ENCODE assay signal across 8 cellular contexts in the genomic region with DNA sequence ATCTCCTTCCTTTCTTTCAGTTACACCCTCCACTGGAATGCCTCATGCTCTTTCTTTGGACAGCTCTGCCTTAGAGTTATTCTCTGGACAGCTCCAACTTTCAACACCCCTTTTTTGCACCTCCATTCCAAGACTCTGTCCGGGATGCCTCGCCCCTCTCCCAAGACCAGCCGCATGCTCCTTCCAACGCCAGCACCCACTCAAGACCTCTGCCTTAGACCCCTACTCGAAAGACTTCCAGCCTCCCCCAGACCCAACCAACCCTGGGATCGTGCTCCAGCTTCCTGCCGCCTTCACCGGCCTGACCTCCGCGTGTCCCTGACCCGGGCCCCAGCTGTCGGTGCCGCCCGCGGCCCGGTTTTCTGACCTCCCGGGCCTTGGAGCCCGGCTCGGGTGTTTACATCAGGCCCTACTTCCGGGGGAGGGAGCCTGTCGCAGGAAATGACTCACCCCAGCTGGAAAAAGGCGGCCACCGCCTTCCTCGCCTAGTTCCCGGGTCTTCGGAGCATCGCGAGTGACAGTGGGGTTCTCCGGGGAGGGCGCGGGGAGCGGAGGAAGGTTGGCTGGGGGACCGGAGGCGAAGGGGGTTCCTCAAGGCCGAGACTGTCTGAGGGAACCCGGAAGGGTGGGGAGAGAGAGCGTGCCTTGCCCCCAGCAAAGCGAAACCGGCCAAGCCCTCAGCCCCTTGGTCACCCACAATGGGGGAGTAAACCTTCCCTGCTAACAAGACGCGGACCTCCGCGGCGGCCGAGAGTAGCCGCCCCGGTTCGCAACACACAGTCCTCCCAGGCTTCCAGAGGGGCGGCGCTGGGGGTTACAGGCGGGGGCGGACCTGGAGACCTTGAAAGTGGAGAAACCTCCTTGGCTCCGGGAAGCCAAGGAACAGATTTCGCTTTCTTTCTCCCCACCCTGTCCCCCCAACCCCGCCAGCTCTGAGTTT.
A peak's percentile ranks its signal among the peaks of the same experiment; 100 is the strongest.
DNase-seq lines count a peak whose midpoint lies in the region; ATAC-seq, FAIRE-seq and TF ChIP-seq lines count a peak whose summit lies in the region.

A gene (minus strand): TSS at position 399 of the 940 bp plus-strand sequence. CDS start 1,792 bp downstream, outside the sequence.

- ATAC-seq in DND-41 (ENCODE audit: insufficient read depth, low read depth): peak; percentile 91
- no peak for ATAC-seq in HG03457 (IDR thresholded peaks at IDR 0.05; ENCODE audit: unreplicated experiment)

- peak within 1 kb of the TSS; percentile 70 for H2AFZ ChIP-seq in DND-41 (ENCODE audit: low read depth, low read length)

- peaks cover 31% of the 10 kb centered on the region for H3K36me3 ChIP-seq in DND-41 (ENCODE audit: insufficient read depth, low read length)

- H3K9ac ChIP-seq in DND-41 (ENCODE audit: low read depth, low read length): peak within 1 kb of the TSS; percentile 92

- H3K4me2 ChIP-seq in DND-41 (ENCODE audit: insufficient read depth, low read length): peak within 1 kb of the TSS; percentile 76

- H4K20me1 ChIP-seq in DND-41 (ENCODE audit: insufficient read depth, low read length): no peaks in the 10 kb centered on the region

- H3K4me3 ChIP-seq in DND-41 (ENCODE audit: low read depth in 1 of 2, low read length in 2 of 2): peak within 1 kb of the TSS; percentile 46 to 81
- H3K4me3 ChIP-seq in NB4 (ENCODE audit: low read depth, low read length): peak within 1 kb of the TSS; percentile 50
- H3K4me3 ChIP-seq in astrocyte of the cerebellum (ENCODE audit: low read depth, low read length): peak within 1 kb of the TSS; percentile 63

- no peaks in the 10 kb centered on the region for H3K27me3 ChIP-seq in DND-41 (ENCODE audit: insufficient read depth, low read length, poor library complexity)

- peak; percentile 71 for TF ChIP-seq POLR2A in H54 (IDR thresholded peaks at IDR 0.05; ENCODE audit: low read depth, low read length)
- no peak for TF ChIP-seq POLR2A in NB4 (IDR thresholded peaks at IDR 0.05; ENCODE audit: extremely low read depth, insufficient read length)

- peaks cover 13% of the 10 kb centered on the region for H3K79me2 ChIP-seq in DND-41 (ENCODE audit: insufficient read depth, low read length)

- H3K27ac ChIP-seq in DND-41 (ENCODE audit: low read length): peak within 1 kb of the TSS; percentile 79

- in situ Hi-C loops in astrocyte of the cerebellum (cut with HindIII; ENCODE audit: low sequenced_read_pairs): no loop called here

- no peak for TF ChIP-seq CTCF in DND-41 (IDR thresholded peaks at IDR 0.05; ENCODE audit: borderline replicate concordance, extremely low read depth, low read length, poor library complexity, severe bottlenecking)
- no peak for TF ChIP-seq CTCF in NB4 (IDR thresholded peaks at IDR 0.05; ENCODE audit: low read depth, low read length)
- no peak for TF ChIP-seq CTCF in astrocyte of the cerebellum (IDR thresholded peaks at IDR 0.05; ENCODE audit: low read depth, low read length, missing control alignments)

- H3K4me1 ChIP-seq in DND-41 (ENCODE audit: insufficient read depth, low read length): peaks cover 13% of the 10 kb centered on the region

- no peak for FAIRE-seq in H54 (lab: Jason Lieb, UNC)

- DNase-seq in DND-41: peak; percentile 78
- DNase-seq in H54 (ENCODE audit: insufficient read length, low spot score): peak; percentile 35
- DNase-seq in NB4 (ENCODE audit: low read depth): peak; percentile 80
- peak; percentile 40 for DNase-seq in T1000 (lab: John Stamatoyannopoulos, UW)
- peak; percentile 19 for DNase-seq in astrocyte of the cerebellum (ENCODE audit: low read depth)
- DNase-seq in hepatic stellate cell (ENCODE audit: low spot score): peak; percentile 87
- peak; percentile 81 for DNase-seq in retina

- H3K9me3 ChIP-seq in DND-41 (ENCODE audit: insufficient read depth, low read length, severe bottlenecking): no peaks in the 10 kb centered on the region

Comparison
In these comparisons a context has a peak if more than half of its experiments do, and no peak if none do; other contexts are left out.
1. DNase-seq: peak in every context shown above with its lines; median percentile 87 in hepatic stellate cell; 81 in retina; 80 in NB4; 78 in DND-41; 40 in T1000; 35 in H54; 19 in astrocyte of the cerebellum.